ENCODE assay signal across 8 cellular contexts in genomic region chr6:111484655-111484974, GRCh38. TPM values are rescaled to one million over a fixed set of nuclear protein-coding genes. Genes with fewer than 3 reads are reported as not detected.
A peak's percentile ranks its signal among the peaks of the same experiment; 100 is the strongest.
DNase-seq lines count a peak whose midpoint lies in the region; ATAC-seq and TF ChIP-seq lines count a peak whose summit lies in the region.

No MANE protein-coding gene starts in this region.

- H3K27ac Mint-ChIP-seq in brain = peak overlapping the region; percentile 98 to 100 (median 100)
- peak overlapping the region; percentile 99 for H3K27ac Mint-ChIP-seq in mesothelial cell of epicardium

- no peak overlapping the region for H3K4me3 ChIP-seq in lower leg skin (ENCODE audit: low read depth, poor library complexity, severe bottlenecking)

- WGBS in lower leg skin, 2 donors = 11 to 17% methylated on average over 7 of the region's 7 CpGs

- TF ChIP-seq POLR2A in lower leg skin (IDR thresholded peaks at IDR 0.05) = no peak

- intact Hi-C loops in lower leg skin (cut with DNase I; ENCODE audit: low total_unique reads) = loop anchor here (10.0 kb wide), 1 partner anchor 120 kb away; the partner anchor contains the start of gene TRAF3IP2

- H3K27me3 Mint-ChIP-seq in brain = peaks cover 6% of the 10 kb centered on the region
- no peaks in the 10 kb centered on the region for H3K27me3 Mint-ChIP-seq in mesothelial cell of epicardium (ENCODE audit: low read depth)

- peaks cover 0 to 5% (median 0%) of the 10 kb centered on the region in 5 experiments for H3K9me3 Mint-ChIP-seq in brain
- H3K9me3 Mint-ChIP-seq in mesothelial cell of epicardium = no peaks in the 10 kb centered on the region

- TF ChIP-seq CTCF in brain (conservative IDR thresholded peaks at IDR 0.05) = no peak
- no peak for TF ChIP-seq CTCF in mesothelial cell of epicardium (IDR thresholded peaks at IDR 0.05; ENCODE audit: unreplicated experiment)
- no peak for TF ChIP-seq CTCF in lower leg skin (IDR thresholded peaks at IDR 0.05)

- H3K36me3 Mint-ChIP-seq in brain = peaks cover 32% of the 10 kb centered on the region
- H3K36me3 Mint-ChIP-seq in mesothelial cell of epicardium = peaks cover 10% of the 10 kb centered on the region

- ATAC-seq in HG02798 (IDR thresholded peaks at IDR 0.05; ENCODE audit: poor library complexity, unreplicated experiment) (no peak), HG02588 (IDR thresholded peaks at IDR 0.05; ENCODE audit: unreplicated experiment) (no peak)

- H3K4me1 Mint-ChIP-seq in brain (peaks cover 55% of the 10 kb centered on the region), mesothelial cell of epicardium (peaks cover 28% of the 10 kb centered on the region)

- DNase-seq in DMS79 (lab: John Stamatoyannopoulos, UW) = peak; percentile 49
- DNase-seq in NCI-H1105 treated with DMSO at 0.1 percent for 48 hours (lab: John Stamatoyannopoulos, UW) = peak; percentile 53
- no peak for DNase-seq in mesothelial cell of epicardium (ENCODE audit: low spot score in 2 of 2, unreplicated experiment in 2 of 2)
- no peak for DNase-seq in lower leg skin (ENCODE audit: low spot score in 2 of 2)
- DNase-seq in HuH-7.5 (ENCODE audit: low spot score) = no peak

- peak overlapping the region; percentile 94 to 100 (median 95) for H3K4me3 Mint-ChIP-seq in brain
- H3K4me3 Mint-ChIP-seq in mesothelial cell of epicardium = peak overlapping the region; percentile 85

RNA-seq across cellular contexts. Expression of gene REV3L, which starts 1.6 kb away (rescaled TPM):
- polyA plus RNA-seq in brain (ENCODE audit: insufficient read depth, low read depth, low replicate concordance) = 11.8 TPM
- total RNA-seq in mesothelial cell of epicardium (39.8 to 41.7 TPM (median 40.8 TPM) in 3 replicates), lower leg skin (10 to 100 TPM; 25.9 to 45.9 (median 28.6) TPM)

Comparison
In these comparisons a context has a peak if more than half of its experiments do, and no peak if none do; other contexts are left out.
1. DNase-seq: peak in DMS79 (single experiment) and NCI-H1105 treated with DMSO at 0.1 percent for 48 hours (single experiment); none in mesothelial cell of epicardium (0 of 2), lower leg skin (0 of 2) and HuH-7.5 (single experiment).